In the genomic region with DNA sequence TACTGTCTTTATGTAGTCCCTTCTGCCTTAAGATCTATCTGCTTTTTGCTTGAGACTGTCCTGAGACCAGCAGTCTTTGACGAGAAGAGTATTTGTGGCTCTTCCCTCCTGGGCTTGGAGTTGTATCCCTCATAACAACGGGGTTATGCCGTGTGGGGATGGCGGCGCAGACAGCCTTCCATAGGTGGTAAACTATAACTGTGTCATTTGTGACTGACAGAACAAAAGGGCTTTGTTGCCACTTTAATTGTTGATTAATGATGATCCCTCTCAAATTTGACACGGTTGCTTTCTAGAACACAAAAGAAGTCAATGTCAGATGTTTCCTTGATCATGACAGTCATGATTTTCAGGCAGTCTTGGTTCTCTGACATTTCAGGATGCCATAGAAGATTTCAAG, we compare ENCODE assay signal across 26 cellular contexts.
A peak's percentile ranks its signal among the peaks of the same experiment; 100 is the strongest.
DNase-seq lines count a peak whose midpoint lies in the region; ATAC-seq and TF ChIP-seq lines count a peak whose summit lies in the region.
"Had no signal": no experiment of that assay in that cellular context is flagged by ENCODE, and none has a peak within 500 bp of the region (broad histone marks: within the 10 kb centered on the region; RNA-seq: fewer than 3 reads in every experiment).

No MANE protein-coding gene starts in this region.

- H3K9me3 ChIP-seq in RWPE2 (ENCODE audit: severe bottlenecking), result no peaks in the 10 kb centered on the region
- H3K9me3 ChIP-seq: body of pancreas, mucosa of descending colon, prostate gland, stomach, tibial artery had no signal

- no peak overlapping the region for H3K4me3 Mint-ChIP-seq in progenitor cell of endocrine pancreas (ENCODE audit: low read depth)
- H3K4me3 Mint-ChIP-seq: CD8-positive, alpha-beta memory T cell; nephron progenitor cell had no signal

- H3K9me3 Mint-ChIP-seq in progenitor cell of endocrine pancreas (ENCODE audit: low read depth), result no peaks in the 10 kb centered on the region
- H3K9me3 Mint-ChIP-seq: CD8-positive, alpha-beta memory T cell; nephron progenitor cell had no signal

- H3K4me1 ChIP-seq in RWPE2 (ENCODE audit: insufficient read depth, poor library complexity, severe bottlenecking), result peaks cover 14% of the 10 kb centered on the region

- H3K36me3 Mint-ChIP-seq in progenitor cell of endocrine pancreas (ENCODE audit: insufficient read depth), result peaks cover 3% of the 10 kb centered on the region

- H3K36me3 ChIP-seq in RWPE2 (ENCODE audit: low read depth), result no peaks in the 10 kb centered on the region
- H3K36me3 ChIP-seq: prostate gland, stomach, tibial artery, WERI-Rb-1 had no signal

- DNase-seq in NCI-H1417 (lab: John Stamatoyannopoulos, UW) (peak in 2 of 3 experiments; percentile 35 to 76), NCI-H1417 treated with DMSO at 0.1 percent for 48 hours (lab: John Stamatoyannopoulos, UW) (no peak), RWPE2 (ENCODE audit: low spot score) (no peak), epithelial cell of prostate (ENCODE audit: low read depth, low spot score) (no peak), progenitor cell of endocrine pancreas (ENCODE audit: low spot score, unreplicated experiment) (no peak), NAMALWA (ENCODE audit: low spot score) (no peak), T-helper 9 cell (no peak)
- DNase-seq: activated CD4-positive, alpha-beta T cell treated with anti-CD3 and anti-CD28 coated beads, Interleukin-2, amount 50 U/mL, for 4 hours; activated CD8-positive, alpha-beta memory T cell treated with anti-CD3 and anti-CD28 coated beads, Interleukin-2, amount 50 U/mL, for 48 hours; activated gamma-delta T cell treated with Interleukin-2 at 50 U/mL for 16 hours; body of pancreas; CD8-positive, alpha-beta memory T cell; effector memory CD4-positive, alpha-beta T cell; mucosa of descending colon; NCI-H1694 treated with DMSO at 0.1 percent for 48 hours; NCI-H526; nephron progenitor cell; RPMI8226; stimulated activated CD8-positive, alpha-beta memory T cell treated with anti-CD3 and anti-CD28 coated beads, Interleukin-4, amount 100 ng/mL, for 48 hours; stomach; tibial artery; WERI-Rb-1 had no signal

- H3K27ac Mint-ChIP-seq in progenitor cell of endocrine pancreas, result peak overlapping the region; percentile 53
- H3K27ac Mint-ChIP-seq: CD8-positive, alpha-beta memory T cell; nephron progenitor cell had no signal

- no peak overlapping the region for H3K4me3 ChIP-seq in RWPE2 (ENCODE audit: severe bottlenecking)
- H3K4me3 ChIP-seq: body of pancreas, mucosa of descending colon, prostate gland, stomach, tibial artery had no signal

- H3K27me3 ChIP-seq in RWPE2 (ENCODE audit: insufficient read depth, poor library complexity, severe bottlenecking), result no peaks in the 10 kb centered on the region
- H3K27me3 ChIP-seq: body of pancreas, stomach, tibial artery had no signal

- H3K4me1 Mint-ChIP-seq in progenitor cell of endocrine pancreas (ENCODE audit: low read depth), result peaks cover 56% of the 10 kb centered on the region

- ATAC-seq in RWPE2 (ENCODE audit: low read depth) (no peak), HG03442 (IDR thresholded peaks at IDR 0.05; ENCODE audit: unreplicated experiment) (no peak)
- ATAC-seq: body of pancreas had no signal

- TF ChIP-seq CTCF in RWPE2 (IDR thresholded peaks at IDR 0.05; ENCODE audit: poor library complexity, severe bottlenecking) (no peak), progenitor cell of endocrine pancreas (IDR thresholded peaks at IDR 0.05; ENCODE audit: unreplicated experiment) (no peak)

- H3K27ac ChIP-seq in RWPE2 (ENCODE audit: poor library complexity, severe bottlenecking), result peak overlapping the region; percentile 17
- peak overlapping the region; percentile 1 for H3K27ac ChIP-seq in epithelial cell of prostate
- H3K27ac ChIP-seq: 22Rv1, body of pancreas, KMS-11, prostate gland, tibial artery, WERI-Rb-1 had no signal

- no peaks in the 10 kb centered on the region for H3K27me3 Mint-ChIP-seq in progenitor cell of endocrine pancreas
- H3K27me3 Mint-ChIP-seq: CD8-positive, alpha-beta memory T cell had no signal

Comparison
In these comparisons a context has a peak if more than half of its experiments do, and no peak if none do; other contexts are left out.
1. DNase-seq: peak in NCI-H1417 (2 of 3); none in NCI-H1417 treated with DMSO at 0.1 percent for 48 hours (single experiment), RWPE2 (single experiment), epithelial cell of prostate (single experiment), progenitor cell of endocrine pancreas (single experiment), NAMALWA (single experiment) and T-helper 9 cell (single experiment).